20 cellular contexts compared by ENCODE assay signal in the genomic region with DNA sequence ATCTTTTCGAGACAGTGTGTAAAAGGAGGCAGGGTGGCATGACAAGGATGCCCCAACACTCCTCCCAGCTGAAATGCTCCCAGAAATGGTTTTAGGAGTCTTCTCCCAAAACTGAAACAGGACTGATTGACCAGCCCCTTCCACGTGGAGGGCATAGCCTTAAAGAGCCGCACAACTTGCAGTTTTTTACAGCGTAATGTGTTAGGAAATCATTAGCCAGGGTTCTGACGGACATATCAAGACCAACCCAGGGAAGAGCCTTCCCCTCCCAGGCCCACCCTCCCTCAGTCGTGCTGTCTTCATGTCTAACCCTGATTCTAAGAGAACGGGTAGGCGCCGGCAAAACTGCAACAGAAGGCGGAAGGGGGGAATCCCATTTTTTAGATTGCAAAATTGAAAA.
"Had no signal": no experiment of that assay in that cellular context is flagged by ENCODE, and none has a peak within 500 bp of the region (broad histone marks: within the 10 kb centered on the region; RNA-seq: fewer than 3 reads in every experiment).

No MANE protein-coding gene starts in this region.

- H3K4me1 ChIP-seq: neural progenitor cell had no signal

- H3K36me3 ChIP-seq: neural progenitor cell had no signal

- H3K4me1 Mint-ChIP-seq: activated B cell treated with CpG ODN at 0.5 μM for 24 hours; activated CD4-positive, alpha-beta T cell treated with anti-CD3 and anti-CD28 coated beads for 36 hours; activated naive CD8-positive, alpha-beta T cell treated with anti-CD3 and anti-CD28 coated beads, Interleukin-2, amount 10 ng/mL, durations not matched to agents 7 days and 5 days; immature natural killer cell; T-helper 17 cell had no signal

- DNase-seq: activated B cell treated with CpG ODN at 0.5 μM for 24 hours; activated CD4-positive, alpha-beta memory T cell treated with anti-CD3 and anti-CD28 coated beads for 36 hours; activated CD4-positive, alpha-beta T cell treated with anti-CD3 and anti-CD28 coated beads for 36 hours; activated naive CD4-positive, alpha-beta T cell treated with Interleukin-2 at 50 U/mL for 16 hours; activated naive CD8-positive, alpha-beta T cell treated with anti-CD3 and anti-CD28 coated beads, Interleukin-2, amount 10 ng/mL, durations not matched to agents 7 days and 5 days; activated T-cell treated with anti-CD3 and anti-CD28 coated beads, Interleukin-2, amount 50 U/mL, for 48 hours; amniotic stem cell; dermis blood vessel endothelial cell; effector CD8-positive, alpha-beta T cell; foreskin keratinocyte; immature natural killer cell; mesenchymal stem cell; naive thymus-derived CD8-positive, alpha-beta T cell; posterior cingulate gyrus; retina; stimulated activated CD4-positive, alpha-beta T cell treated with anti-CD3 and anti-CD28 coated beads, Interleukin-4, amount 100 ng/mL, for 1 hour; stimulated activated naive CD4-positive, alpha-beta T cell; SW 1271; T-helper 17 cell had no signal

- H3K4me3 Mint-ChIP-seq: activated B cell treated with CpG ODN at 0.5 μM for 24 hours; activated CD4-positive, alpha-beta memory T cell treated with anti-CD3 and anti-CD28 coated beads for 36 hours; activated CD4-positive, alpha-beta T cell treated with anti-CD3 and anti-CD28 coated beads for 36 hours; activated naive CD8-positive, alpha-beta T cell treated with anti-CD3 and anti-CD28 coated beads, Interleukin-2, amount 10 ng/mL, durations not matched to agents 7 days and 5 days; immature natural killer cell; naive thymus-derived CD8-positive, alpha-beta T cell; neural progenitor cell; T-helper 17 cell had no signal

- H3K27me3 Mint-ChIP-seq: activated B cell treated with CpG ODN at 0.5 μM for 24 hours; activated CD4-positive, alpha-beta memory T cell treated with anti-CD3 and anti-CD28 coated beads for 36 hours; activated naive CD8-positive, alpha-beta T cell treated with anti-CD3 and anti-CD28 coated beads, Interleukin-2, amount 10 ng/mL, durations not matched to agents 7 days and 5 days; T-helper 17 cell had no signal

- H3K27ac Mint-ChIP-seq: activated B cell treated with CpG ODN at 0.5 μM for 24 hours; activated CD4-positive, alpha-beta memory T cell treated with anti-CD3 and anti-CD28 coated beads for 36 hours; activated CD4-positive, alpha-beta T cell treated with anti-CD3 and anti-CD28 coated beads for 36 hours; activated naive CD8-positive, alpha-beta T cell treated with anti-CD3 and anti-CD28 coated beads, Interleukin-2, amount 10 ng/mL, durations not matched to agents 7 days and 5 days; immature natural killer cell; naive thymus-derived CD8-positive, alpha-beta T cell; neural progenitor cell; T-helper 17 cell had no signal

- H3K4me3 ChIP-seq: neural progenitor cell had no signal

- ATAC-seq: activated CD4-positive, alpha-beta T cell treated with anti-CD3 and anti-CD28 coated beads for 36 hours; foreskin keratinocyte; naive thymus-derived CD8-positive, alpha-beta T cell; T-helper 17 cell had no signal

- H3K27ac ChIP-seq: foreskin keratinocyte, neural progenitor cell had no signal

- H3K27me3 ChIP-seq: neural progenitor cell had no signal

- H3K36me3 Mint-ChIP-seq: activated CD4-positive, alpha-beta memory T cell treated with anti-CD3 and anti-CD28 coated beads for 36 hours; activated naive CD8-positive, alpha-beta T cell treated with anti-CD3 and anti-CD28 coated beads, Interleukin-2, amount 10 ng/mL, durations not matched to agents 7 days and 5 days; immature natural killer cell; naive thymus-derived CD8-positive, alpha-beta T cell; neural progenitor cell had no signal

- H3K9me3 Mint-ChIP-seq: activated B cell treated with CpG ODN at 0.5 μM for 24 hours; activated CD4-positive, alpha-beta memory T cell treated with anti-CD3 and anti-CD28 coated beads for 36 hours; activated naive CD8-positive, alpha-beta T cell treated with anti-CD3 and anti-CD28 coated beads, Interleukin-2, amount 10 ng/mL, durations not matched to agents 7 days and 5 days; immature natural killer cell; neural progenitor cell had no signal
